Comparison of ENCODE assay signal across 20 cellular contexts in the genomic region with DNA sequence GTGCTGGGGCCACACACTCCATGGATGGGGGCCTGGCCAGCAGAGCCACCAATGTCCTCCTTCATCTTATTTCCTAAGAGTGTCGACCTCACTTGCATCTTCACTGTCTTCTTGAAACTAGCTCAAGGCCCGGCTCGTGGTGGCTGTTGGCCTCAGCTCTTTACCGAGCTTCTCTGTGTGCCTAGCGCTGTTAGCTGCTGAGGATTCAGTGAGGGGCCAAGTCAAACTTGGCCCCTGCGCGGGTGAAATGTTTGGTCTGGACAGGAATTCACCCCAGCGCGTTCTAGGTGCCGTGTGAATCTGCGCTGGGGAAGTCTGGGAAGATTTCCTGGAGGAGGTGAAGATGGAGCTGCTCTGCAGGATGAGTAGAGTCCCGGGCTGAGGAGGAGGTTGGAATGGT. TPM values are rescaled to one million over a fixed set of nuclear protein-coding genes. Genes with fewer than 3 reads are reported as not detected.
"Had no signal": no experiment of that assay in that cellular context is flagged by ENCODE, and none has a peak within 500 bp of the region (broad histone marks: within the 10 kb centered on the region; RNA-seq: fewer than 3 reads in every experiment).

No MANE protein-coding gene starts in this region.

- H3K27me3 ChIP-seq: right lobe of liver had no signal

- H3K36me3 ChIP-seq: pancreas, right lobe of liver, suprapubic skin had no signal

- H3K27ac ChIP-seq: pancreas, right lobe of liver, suprapubic skin had no signal

- H3K9me3 Mint-ChIP-seq: activated CD4-positive, alpha-beta T cell treated with anti-CD3 and anti-CD28 coated beads, Interleukin-2, amount 10 ng/mL, durations not matched to agents 7 days and 5 days; activated naive CD4-positive, alpha-beta T cell treated with anti-CD3 and anti-CD28 coated beads, Interleukin-2, amount 10 ng/mL, durations not matched to agents 7 days and 5 days; activated T-helper 2 cell treated with anti-CD3 and anti-CD28 coated beads, Interferon-gamma antibody, Interleukin-2, Interleukin-4, amounts not matched to agents 10 μg/mL and 5 μg/mL and 100 μg/mL, durations not matched to agents 14 hours and 24 hours and 36 hours; central memory CD8-positive, alpha-beta T cell; immature natural killer cell; natural killer cell treated with Interleukin-12 subunit alpha and Interleukin-12 subunit beta and Interleukin-15 and Interleukin-18, amount 100 ng/mL, for 72 hours had no signal

- H3K4me1 Mint-ChIP-seq: activated CD4-positive, alpha-beta T cell treated with anti-CD3 and anti-CD28 coated beads, Interleukin-2, amount 10 ng/mL, durations not matched to agents 7 days and 5 days; activated naive CD4-positive, alpha-beta T cell treated with anti-CD3 and anti-CD28 coated beads, Interleukin-2, amount 10 ng/mL, durations not matched to agents 7 days and 5 days; central memory CD8-positive, alpha-beta T cell; immature natural killer cell had no signal

- H3K4me3 Mint-ChIP-seq: activated CD4-positive, alpha-beta T cell treated with anti-CD3 and anti-CD28 coated beads, Interleukin-2, amount 10 ng/mL, durations not matched to agents 7 days and 5 days; activated naive CD4-positive, alpha-beta T cell treated with anti-CD3 and anti-CD28 coated beads, Interleukin-2, amount 10 ng/mL, durations not matched to agents 7 days and 5 days; central memory CD8-positive, alpha-beta T cell; immature natural killer cell; natural killer cell treated with Interleukin-12 subunit alpha and Interleukin-12 subunit beta and Interleukin-15 and Interleukin-18, amount 100 ng/mL, for 72 hours had no signal

- H3K4me1 ChIP-seq: pancreas, right lobe of liver had no signal

- H3K36me3 Mint-ChIP-seq: activated naive CD4-positive, alpha-beta T cell treated with anti-CD3 and anti-CD28 coated beads, Interleukin-2, amount 10 ng/mL, durations not matched to agents 7 days and 5 days; immature natural killer cell; natural killer cell treated with Interleukin-12 subunit alpha and Interleukin-12 subunit beta and Interleukin-15 and Interleukin-18, amount 100 ng/mL, for 72 hours had no signal

- H3K9me3 ChIP-seq: mucosa of descending colon, pancreas, right lobe of liver, suprapubic skin had no signal

- DNase-seq: activated CD4-positive, alpha-beta T cell treated with anti-CD3 and anti-CD28 coated beads, Interleukin-2, amount 10 ng/mL, durations not matched to agents 7 days and 5 days; activated CD4-positive, CD25-positive, alpha-beta regulatory T cell; activated naive CD4-positive, alpha-beta T cell treated with anti-CD3 and anti-CD28 coated beads, Interleukin-2, amount 10 ng/mL, durations not matched to agents 7 days and 5 days; activated T-cell treated with anti-CD3 and anti-CD28 coated beads for 4 hours; glutamatergic neuron; immature natural killer cell; left cardiac atrium; stimulated activated CD4-positive, alpha-beta T cell treated with anti-CD3 and anti-CD28 coated beads, Interleukin-2, amount 100 ng/mL, for 24 hours; stimulated activated naive CD8-positive, alpha-beta T cell treated with anti-CD3 and anti-CD28 coated beads, Interleukin-15, Interleukin-2, amounts not matched to agents 100 U/mL and 50 U/mL, for 24 hours had no signal

- H3K27ac Mint-ChIP-seq: activated CD4-positive, alpha-beta T cell treated with anti-CD3 and anti-CD28 coated beads, Interleukin-2, amount 10 ng/mL, durations not matched to agents 7 days and 5 days; activated naive CD4-positive, alpha-beta T cell treated with anti-CD3 and anti-CD28 coated beads, Interleukin-2, amount 10 ng/mL, durations not matched to agents 7 days and 5 days; activated T-helper 2 cell treated with anti-CD3 and anti-CD28 coated beads, Interferon-gamma antibody, Interleukin-2, Interleukin-4, amounts not matched to agents 10 μg/mL and 5 μg/mL and 100 μg/mL, durations not matched to agents 14 hours and 24 hours and 36 hours; immature natural killer cell; natural killer cell treated with Interleukin-12 subunit alpha and Interleukin-12 subunit beta and Interleukin-15 and Interleukin-18, amount 100 ng/mL, for 72 hours had no signal

- H3K4me3 ChIP-seq: lung, mucosa of descending colon, pancreas, right lobe of liver, suprapubic skin had no signal

- ATAC-seq: left cardiac atrium; mucosa of descending colon; natural killer cell treated with Interleukin-12 subunit alpha and Interleukin-12 subunit beta and Interleukin-15 and Interleukin-18, amount 100 ng/mL, for 72 hours; pancreas; right lobe of liver; SK-N-SH treated with all-trans-retinoic acid at 6 μM for 48 hours; stimulated activated naive CD8-positive, alpha-beta T cell treated with anti-CD3 and anti-CD28 coated beads, Interleukin-15, Interleukin-2, amounts not matched to agents 100 U/mL and 50 U/mL, for 24 hours had no signal

RNA-seq across cellular contexts. Expression of a gene that starts 8.5 kb away (rescaled TPM):
- total RNA-seq: activated CD4-positive, alpha-beta T cell treated with anti-CD3 and anti-CD28 coated beads, Interleukin-2, amount 10 ng/mL, durations not matched to agents 7 days and 5 days; activated CD8-positive, alpha-beta memory T cell treated with anti-CD3 and anti-CD28 coated beads for 36 hours; T-helper 1 cell treated with Interleukin-12 subunit alpha and Interleukin-12 subunit beta and Interleukin-4 antibody, amounts not matched to agents 30 ng/mL and 1 ng/mL, for 36 hours had no signal
